ENCODE assay signal across 8 cellular contexts in genomic region chr2:96241901-96242611, GRCh38.
A peak's percentile ranks its signal among the peaks of the same experiment; 100 is the strongest.
DNase-seq lines count a peak whose midpoint lies in the region; ATAC-seq and TF ChIP-seq lines count a peak whose summit lies in the region.

No MANE protein-coding gene starts in this region.

- peak; percentile 89 for ATAC-seq in HG03064 (IDR thresholded peaks at IDR 0.05; ENCODE audit: low read depth, unreplicated experiment)
- peak; percentile 96 for ATAC-seq in stimulated activated naive CD8-positive, alpha-beta T cell treated with anti-CD3 and anti-CD28 coated beads, Interleukin-15, Interleukin-2, amounts not matched to agents 100 U/mL and 50 U/mL, for 24 hours

- no peak for TF ChIP-seq CTCF in WERI-Rb-1 (IDR thresholded peaks at IDR 0.05; ENCODE audit: low read depth, low read length)

- no peaks in the 10 kb centered on the region for H3K27me3 ChIP-seq in WERI-Rb-1 (ENCODE audit: insufficient read depth, low read depth, severe bottlenecking)

- peak; percentile 71 for DNase-seq in activated CD8-positive, alpha-beta memory T cell treated with anti-CD3 and anti-CD28 coated beads for 24 hours
- no peak for DNase-seq in activated CD8-positive, alpha-beta memory T cell treated with anti-CD3 and anti-CD28 coated beads, Interleukin-2, amount 50 U/mL, for 4 hours
- DNase-seq in SKM-1 (lab: John Stamatoyannopoulos, UW; ENCODE audit: unreplicated experiment) (peak; percentile 77), kidney tubule cell (ENCODE audit: low spot score) (peak; percentile 17), WERI-Rb-1 (no peak)
- peak; percentile 71 for DNase-seq in stimulated activated naive CD8-positive, alpha-beta T cell treated with anti-CD3 and anti-CD28 coated beads, Interleukin-15, Interleukin-2, amounts not matched to agents 100 U/mL and 50 U/mL, for 24 hours

- H3K36me3 ChIP-seq in WERI-Rb-1: no peaks in the 10 kb centered on the region; the same call in 1 of the 2 replicates

- no peaks in the 10 kb centered on the region for H3K9me3 ChIP-seq in WERI-Rb-1 (ENCODE audit: severe bottlenecking)

- no peak overlapping the region for H3K4me3 ChIP-seq in WERI-Rb-1 (ENCODE audit: low read depth, low read length)

- H3K27ac ChIP-seq in angular gyrus (ENCODE audit: low read depth, low read length) (peak overlapping the region; percentile 18), WERI-Rb-1 (no peak overlapping the region)

Comparison
In these comparisons a context has a peak if more than half of its experiments do, and no peak if none do; other contexts are left out.
1. DNase-seq: peak in activated CD8-positive, alpha-beta memory T cell treated with anti-CD3 and anti-CD28 coated beads for 24 hours (single experiment), SKM-1 (single experiment), kidney tubule cell (single experiment) and stimulated activated naive CD8-positive, alpha-beta T cell treated with anti-CD3 and anti-CD28 coated beads, Interleukin-15, Interleukin-2, amounts not matched to agents 100 U/mL and 50 U/mL, for 24 hours (single experiment); none in activated CD8-positive, alpha-beta memory T cell treated with anti-CD3 and anti-CD28 coated beads, Interleukin-2, amount 50 U/mL, for 4 hours (single experiment) and WERI-Rb-1 (single experiment).